ENCODE assay signal across 17 cellular contexts in the genomic region with DNA sequence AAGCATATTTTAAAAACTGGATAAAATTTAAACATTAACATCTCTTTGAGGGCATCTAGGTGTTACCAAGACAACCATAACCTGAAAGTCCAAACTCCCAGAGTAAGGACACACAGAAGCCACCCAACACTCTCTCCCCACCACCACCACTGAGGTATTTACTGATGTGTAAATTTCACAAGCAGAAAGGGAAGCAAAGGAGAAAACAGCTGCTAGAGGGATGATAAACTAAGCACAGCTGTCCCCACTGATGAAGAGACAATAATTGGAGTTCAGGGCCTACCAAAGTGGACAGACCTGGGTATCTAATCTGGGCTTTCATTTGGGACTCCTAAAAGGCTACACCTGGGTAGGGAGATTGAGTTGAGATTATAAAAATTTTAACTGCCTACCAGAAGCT.
"Had no signal": no experiment of that assay in that cellular context is flagged by ENCODE, and none has a peak within 500 bp of the region (broad histone marks: within the 10 kb centered on the region; RNA-seq: fewer than 3 reads in every experiment).

No MANE protein-coding gene starts in this region.

- H3K36me3 Mint-ChIP-seq: natural killer cell had no signal

- H3K27ac ChIP-seq: ascending aorta, gastroesophageal sphincter, lower lobe of right lung, pancreas, thyroid gland had no signal

- H3K27me3 ChIP-seq: ascending aorta, gastroesophageal sphincter, pancreas, spleen, thyroid gland had no signal

- ATAC-seq: gastroesophageal sphincter, lower lobe of right lung, natural killer cell, pancreas, sciatic nerve had no signal

- H3K4me3 ChIP-seq: ascending aorta, gastroesophageal sphincter, lower lobe of right lung, pancreas, thyroid gland had no signal

- H3K36me3 ChIP-seq: ascending aorta, gastroesophageal sphincter, lower lobe of right lung, pancreas, spleen, thyroid gland had no signal

- DNase-seq: activated CD4-positive, alpha-beta T cell treated with anti-CD3 and anti-CD28 coated beads, Interleukin-2, amount 50 U/mL, for 1 hour; activated CD4-positive, CD25-positive, alpha-beta regulatory T cell treated with anti-CD3 and anti-CD28 coated beads, Interleukin-2, amount 50 U/mL, for 72 hours; activated CD8-positive, alpha-beta memory T cell treated with anti-CD3 and anti-CD28 coated beads, Interleukin-2, amount 50 U/mL, for 4 hours; activated effector memory CD4-positive, alpha-beta T cell treated with Interleukin-2 at 50 U/mL for 16 hours; activated naive CD4-positive, alpha-beta T cell treated with anti-CD3 and anti-CD28 coated beads, Interleukin-2, amount 10 ng/mL, durations not matched to agents 7 days and 5 days; activated T-cell treated with anti-CD3 and anti-CD28 coated beads, Interleukin-2, amount 50 U/mL, for 48 hours; effector CD4-positive, alpha-beta T cell; lower lobe of right lung; natural killer cell; pancreas; spleen; stimulated activated CD8-positive, alpha-beta memory T cell treated with anti-CD3 and anti-CD28 coated beads, Interleukin-4, amount 100 ng/mL, for 48 hours; stimulated activated naive CD4-positive, alpha-beta T cell; thyroid gland had no signal

- H3K9me3 ChIP-seq: lower lobe of right lung, pancreas, thyroid gland had no signal

- H3K4me1 ChIP-seq: ascending aorta, pancreas, thyroid gland had no signal
